ENCODE assay signal across 8 cellular contexts in genomic region chr2:60550151-60550983, GRCh38. TPM values are rescaled to one million over a fixed set of nuclear protein-coding genes. Genes with fewer than 3 reads are reported as not detected.
DNase-seq lines count a peak whose midpoint lies in the region; ATAC-seq and TF ChIP-seq lines count a peak whose summit lies in the region.

No MANE protein-coding gene starts in this region.

- H3K36me3 ChIP-seq in OCI-LY7 (ENCODE audit: insufficient read depth, low read length) (peaks cover 47% of the 10 kb centered on the region), adrenal gland (replicated peaks in 1 of 2) (no peaks in the 10 kb centered on the region)

- BruUV-seq in OCI-LY7 (replicated peaks; lab: Mats Ljungman, UMichigan) = no TSS peak

- peak; percentile 70 for TF ChIP-seq RAD21 in Ishikawa (IDR thresholded peaks at IDR 0.05; ENCODE audit: low read depth)

- CTCF ChIA-PET in OCI-LY7 (lab: Charles Lee; ENCODE audit: unreplicated experiment) = interaction anchor here (0.6 to 2.0 kb wide), 13 partner anchors 99 to 1486 kb away, joined by 3 to 14 read pairs (median 3); no protein-coding TSS in a partner anchor

- TF ChIP-seq CTCF in OCI-LY7 (conservative IDR thresholded peaks at IDR 0.05; ENCODE audit: low read length) (peak; percentile 89), adrenal gland (IDR thresholded peaks at IDR 0.05) (peak; percentile 40 to 70 (median 57))

- peaks cover 8% of the 10 kb centered on the region; the same call in 1 of the 2 replicates for H4K20me1 ChIP-seq in OCI-LY7 (ENCODE audit: insufficient read depth, low read length)

- peaks cover 15% of the 10 kb centered on the region for H3K27me3 ChIP-seq in adrenal gland

- ATAC-seq in GM21786 (IDR thresholded peaks at IDR 0.05; ENCODE audit: unreplicated experiment) (peak; percentile 43), left cardiac atrium (peak; percentile 77 to 84)

- peak; percentile 55 for DNase-seq in GM04504 (ENCODE audit: low read depth)
- peak; percentile 91 for DNase-seq in OCI-LY7 (ENCODE audit: low spot score)
- DNase-seq in adrenal gland = peak; percentile 83 to 91 (median 87)
- peak; percentile 63 for DNase-seq in left cardiac atrium
- DNase-seq in pons (ENCODE audit: low spot score) = peak; percentile 84
- no peak for DNase-seq in NCI-H226

- H2AFZ ChIP-seq in OCI-LY7 (ENCODE audit: low read length) = peak overlapping the region; percentile 31; the same call in 1 of the 2 replicates

- no peaks in the 10 kb centered on the region for H3K9me2 ChIP-seq in OCI-LY7 (ENCODE audit: insufficient read depth, low read length)

- POLR2A ChIA-PET in OCI-LY7 (lab: Charles Lee) = interaction anchor here (0.6 to 4.1 kb wide), 22 partner anchors 8 to 662 kb away, joined by 3 to 31 read pairs (median 4); no protein-coding TSS in a partner anchor

- H3K27ac ChIP-seq in OCI-LY7 (ENCODE audit: low read depth, low read length, poor library complexity, severe bottlenecking) (peak overlapping the region; percentile 90), adrenal gland (peak overlapping the region in 4 of 5 donors; percentile 77 to 87 (median 84))

- H3K79me2 ChIP-seq in OCI-LY7 (ENCODE audit: insufficient read depth, low read depth, low read length) = peaks cover 77% of the 10 kb centered on the region

- H3K4me2 ChIP-seq in OCI-LY7 (ENCODE audit: low read length) = peak overlapping the region; percentile 100

- TF ChIP-seq EP300 in Ishikawa (IDR thresholded peaks at IDR 0.05; ENCODE audit: borderline replicate concordance) = no peak

- intact Hi-C loops in OCI-LY7 (cut with micrococcal nuclease; ENCODE audit: unreplicated experiment) = loop anchor here (1.0 to 10.0 kb wide), 8 partner anchors 66 to 1484 kb away; partner anchors contain the start of gene REL
- intact Hi-C loops in adrenal gland (cut with DNase I) = loop anchor here in 1 of 2 donors (5.0 kb wide), 1 partner anchor 1248 kb away; no protein-coding TSS in a partner anchor
- intact Hi-C loops in left cardiac atrium (cut with DNase I) = loop anchor here in 1 of 2 donors (10.0 kb wide), 1 partner anchor 216 kb away; no protein-coding TSS in a partner anchor

- 0 to 2% (median 1%) methylated on average over 21 to 65 of the region's 65 CpGs for WGBS in adrenal gland, 4 donors

- TF ChIP-seq POLR2A in adrenal gland (IDR thresholded peaks at IDR 0.05) = peak in 1 of 2 donors; percentile 42

- peak overlapping the region; percentile 93 for H3K4me3 ChIP-seq in OCI-LY7 (ENCODE audit: low read depth, low read length, poor library complexity, severe bottlenecking)
- peak overlapping the region; percentile 21 to 67 (median 60) for H3K4me3 ChIP-seq in adrenal gland

- H3K4me1 ChIP-seq in OCI-LY7 (ENCODE audit: insufficient read depth, low read length, poor library complexity, severe bottlenecking) (peaks cover 31% of the 10 kb centered on the region), adrenal gland (replicated peaks in 1 of 2) (peaks cover 15 to 58% of the 10 kb centered on the region in 2 donors)

- H3K9me3 ChIP-seq in OCI-LY7 (ENCODE audit: low read length) = no peaks in the 10 kb centered on the region
- no peaks in the 10 kb centered on the region for H3K9me3 ChIP-seq in adrenal gland (replicated peaks in 1 of 3)

TF ChIP-seq in Ishikawa, 13 proteins besides CTCF, POLR2A, EP300 and RAD21:
- peak; percentile 14; the same call in 1 of the 2 replicates for TF ChIP-seq ZBTB7A (IDR thresholded peaks at IDR 0.05; ENCODE audit: low read depth)
- no peak for TF ChIP-seq TCF12 (IDR thresholded peaks at IDR 0.05; ENCODE audit: low read depth)
- no peak for TF ChIP-seq TEAD4 (IDR thresholded peaks at IDR 0.05)
- 0 out of 2 replicates have a peak, but pooled peaks have one; percentile 5 for TF ChIP-seq NFIC (IDR thresholded peaks at IDR 0.05)
- TF ChIP-seq EGR1 (IDR thresholded peaks at IDR 0.05) = no peak

RNA-seq across cellular contexts. Expression of gene BCL11A, which starts 3.1 kb away (rescaled TPM):
- 54.9 and 64.3 TPM in 2 replicates for total RNA-seq in OCI-LY7 (2014; rRNA removed; shearing (Covaris generic))
- 163 and 167 TPM in 2 replicates for total RNA-seq in OCI-LY7 (2022)
- total RNA-seq in adrenal gland = 10 to 100 TPM in 1 of 8 donors, 1 to 10 TPM in 7; 2.9 to 16.7 (median 4.1) TPM
- 1 to 10 TPM; 3.9 to 7.6 (median 6.2) TPM for polyA plus RNA-seq in adrenal gland
- 1 to 10 TPM; 4.5 to 4.7 TPM for total RNA-seq in left cardiac atrium
